ENCODE assay signal across 8 cellular contexts in the genomic region with DNA sequence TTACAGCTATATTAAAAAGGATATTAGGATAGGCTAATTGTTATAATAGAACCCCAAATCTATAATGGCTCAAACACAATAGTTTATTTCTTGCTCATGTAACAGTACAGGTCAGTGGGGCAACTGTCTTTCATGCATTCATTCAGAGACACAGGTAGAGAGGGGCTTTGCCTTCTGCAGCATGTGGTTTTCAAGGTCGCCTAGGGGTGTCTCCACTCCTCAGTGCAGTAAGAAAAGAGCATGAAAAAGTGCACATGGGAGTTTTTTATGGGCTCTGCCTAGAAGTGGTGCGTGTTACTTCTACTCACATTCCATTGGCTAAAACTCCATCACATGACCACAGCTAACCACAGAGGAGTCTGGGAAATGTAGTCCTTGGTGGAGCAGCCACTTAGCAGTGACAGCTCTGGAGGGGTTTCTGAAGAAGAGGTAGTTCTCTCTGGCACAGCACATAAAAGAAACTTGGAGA. TPM values are rescaled to one million over a fixed set of nuclear protein-coding genes. Genes with fewer than 3 reads are reported as not detected.
DNase-seq lines count a peak whose midpoint lies in the region; ATAC-seq and TF ChIP-seq lines count a peak whose summit lies in the region.

No MANE protein-coding gene starts in this region.

- H3K36me3 ChIP-seq in GM06990 (ENCODE audit: control insufficient read depth, insufficient read depth, low read length) (peaks cover 3% of the 10 kb centered on the region; the same call in 1 of the 2 replicates), SJSA1 (peaks cover 32% of the 10 kb centered on the region), left ventricle myocardium inferior (peaks cover 16% of the 10 kb centered on the region)

- H3K9me3 ChIP-seq in SJSA1 (replicated peaks) = no peaks in the 10 kb centered on the region
- no peaks in the 10 kb centered on the region for H3K9me3 ChIP-seq in left ventricle myocardium inferior (replicated peaks)

- TF ChIP-seq CTCF in GM06990 (IDR thresholded peaks at IDR 0.05; ENCODE audit: insufficient read depth, low read length, poor library complexity, severe bottlenecking) (peak; percentile 64), left ventricle myocardium inferior (IDR thresholded peaks at IDR 0.05; ENCODE audit: borderline replicate concordance) (peak; percentile 46), retinal pigment epithelial cell (conservative IDR thresholded peaks at IDR 0.05; ENCODE audit: low read depth, low read length) (peak; percentile 48)

- H3K27ac ChIP-seq in SJSA1 (peak overlapping the region; percentile 99; the same call in 1 of the 2 replicates), left ventricle myocardium inferior (replicated peaks) (peak overlapping the region; percentile 93)

- DNase-seq in GM06990 (ENCODE audit: extremely low read depth, insufficient read length) (peak; percentile 82), SJSA1 (ENCODE audit: low read depth in 1 of 2, low spot score in 2 of 2) (peak in 1 of 2 experiments; percentile 58), left ventricle myocardium inferior (no peak), retinal pigment epithelial cell (ENCODE audit: low read depth) (peak; percentile 85), 8988T (no peak)
- peak; percentile 93 for DNase-seq in Jurkat, Clone E6-1 (ENCODE audit: low read depth, low spot score)
- DNase-seq in activated naive CD8-positive, alpha-beta T cell treated with anti-CD3 and anti-CD28 coated beads, Interleukin-2, amount 50 U/mL, for 16 hours (ENCODE audit: low read depth, low spot score) = peak; percentile 9

- H3K4me3 ChIP-seq in GM06990 (replicated peaks; ENCODE audit: low read depth, low read length) (peak overlapping the region; percentile 62), SJSA1 (no peak overlapping the region), left ventricle myocardium inferior (peak overlapping the region; percentile 59), retinal pigment epithelial cell (ENCODE audit: low read length) (no peak overlapping the region)
- no peak overlapping the region for H3K4me3 ChIP-seq in Jurkat, Clone E6-1 (ENCODE audit: low read length)

- H3K27me3 ChIP-seq in GM06990 (replicated peaks; ENCODE audit: control insufficient read depth, insufficient read depth, low read length) = no peaks in the 10 kb centered on the region
- no peaks in the 10 kb centered on the region for H3K27me3 ChIP-seq in SJSA1 (replicated peaks)
- H3K27me3 ChIP-seq in left ventricle myocardium inferior (ENCODE audit: low read depth) = no peaks in the 10 kb centered on the region

- H3K4me1 ChIP-seq in SJSA1 (replicated peaks) = peaks cover 60% of the 10 kb centered on the region
- H3K4me1 ChIP-seq in left ventricle myocardium inferior = peaks cover 62% of the 10 kb centered on the region

- intact Hi-C loops in left ventricle myocardium inferior (cut with micrococcal nuclease) = no loop called here

- ATAC-seq in GM21723 (IDR thresholded peaks at IDR 0.05; ENCODE audit: unreplicated experiment) = peak; percentile 88

RNA-seq across cellular contexts. Expression of a gene that starts 1.8 kb away (rescaled TPM):
- polyA plus RNA-seq in Jurkat, Clone E6-1 (2012; ENCODE audit: insufficient read depth, insufficient read length) = not detected
- total RNA-seq in SJSA1 (2014; rRNA removed; shearing (Covaris generic)) = 52.1 and 75.7 TPM in 2 replicates
- total RNA-seq in left ventricle myocardium inferior = 116 TPM

Comparison
In these comparisons a context has a peak if more than half of its experiments do, and no peak if none do; other contexts are left out.
1. DNase-seq: peak in GM06990 (single experiment), Jurkat, Clone E6-1 (single experiment), activated naive CD8-positive, alpha-beta T cell treated with anti-CD3 and anti-CD28 coated beads, Interleukin-2, amount 50 U/mL, for 16 hours (single experiment) and retinal pigment epithelial cell (single experiment); none in left ventricle myocardium inferior (single experiment) and 8988T (single experiment).
2. H3K4me3 ChIP-seq: peak in GM06990 (single experiment) and left ventricle myocardium inferior (single experiment); none in Jurkat, Clone E6-1 (single experiment), SJSA1 (single experiment) and retinal pigment epithelial cell (single experiment).
3. Peak in every context shown above with its lines, with median percentiles within 50 percentile points of each other: CTCF ChIP-seq.